In genomic region chrX:14777484-14777883, GRCh38 we compare ENCODE assay signal across 19 cellular contexts.
A peak's percentile ranks its signal among the peaks of the same experiment; 100 is the strongest.
DNase-seq lines count a peak whose midpoint lies in the region; ATAC-seq and TF ChIP-seq lines count a peak whose summit lies in the region.
"Had no signal": no experiment of that assay in that cellular context is flagged by ENCODE, and none has a peak within 500 bp of the region (broad histone marks: within the 10 kb centered on the region; RNA-seq: fewer than 3 reads in every experiment).

No MANE protein-coding gene starts in this region.

- H3K4me1 ChIP-seq in PC-3 (ENCODE audit: insufficient read depth, low read length): peaks cover 4% of the 10 kb centered on the region; the same call in 1 of the 2 replicates
- H3K4me1 ChIP-seq: foreskin keratinocyte, SJSA1 had no signal

- no peak overlapping the region for H2AFZ ChIP-seq in PC-3 (ENCODE audit: low read length)

- POLR2A ChIA-PET in PC-3 (lab: Charles Lee; ENCODE audit: unreplicated experiment): no interaction called here
- POLR2A ChIA-PET in HEK293T (lab: Yijun Ruan, JAX): no interaction called here

- no peak overlapping the region for H3K9ac ChIP-seq in PC-3 (ENCODE audit: low read length)

- no peaks in the 10 kb centered on the region for H3K79me2 ChIP-seq in PC-3 (ENCODE audit: low read length)

- intact Hi-C loops in PC-3 (cut with micrococcal nuclease): no loop called here

- no peaks in the 10 kb centered on the region for H4K20me1 ChIP-seq in PC-3 (ENCODE audit: low read length)

- H3K27me3 ChIP-seq in PC-3 (ENCODE audit: low read length): no peaks in the 10 kb centered on the region
- H3K27me3 ChIP-seq: foreskin keratinocyte, SJSA1, tibial artery had no signal

- DNase-seq in NOMO-1 treated with DMSO at 0.1 percent for 48 hours (lab: John Stamatoyannopoulos, UW; ENCODE audit: unreplicated experiment) (peak; percentile 37), NOMO-1 (lab: John Stamatoyannopoulos, UW; ENCODE audit: unreplicated experiment in 2 of 2) (no peak), PC-3 (peak; percentile 2), fibroblast of gingiva (ENCODE audit: low read depth) (peak; percentile 1), stromal cell of bone marrow (ENCODE audit: low read depth) (peak; percentile 14), HEK293T (ENCODE audit: extremely low spot score) (no peak), GM13977 (ENCODE audit: low spot score) (no peak)
- DNase-seq: DMS153; effector CD4-positive, alpha-beta T cell; NCI-H1105 treated with DMSO at 0.1 percent for 48 hours; right cardiac atrium; stimulated activated naive CD4-positive, alpha-beta T cell; tibial artery had no signal

- no peaks in the 10 kb centered on the region for H3K9me3 ChIP-seq in PC-3 (ENCODE audit: low read length)
- H3K9me3 ChIP-seq: SJSA1, tibial artery had no signal

- no peak overlapping the region for H3K4me3 ChIP-seq in PC-3 (ENCODE audit: low read length)
- H3K4me3 ChIP-seq: SJSA1, tibial artery had no signal

- no peak overlapping the region for H3K27ac ChIP-seq in PC-3 (ENCODE audit: low read length)
- H3K27ac ChIP-seq: 22Rv1, C4-2B, foreskin keratinocyte, SJSA1, tibial artery had no signal

- TF ChIP-seq CTCF in PC-3 (conservative IDR thresholded peaks at IDR 0.05; ENCODE audit: low read depth, low read length) (no peak), GM13977 (IDR thresholded peaks at IDR 0.05; ENCODE audit: extremely low read depth, insufficient read depth, missing control alignments) (no peak)

- CTCF ChIA-PET in PC-3 (lab: Charles Lee) (interaction anchor here (0.5 kb wide), 1 partner anchor 1020 kb away, joined by 6 read pairs; no protein-coding TSS in a partner anchor), HEK293T (lab: Yijun Ruan, JAX) (no interaction called here)

- no peaks in the 10 kb centered on the region for H3K9me2 ChIP-seq in PC-3 (replicated peaks; ENCODE audit: low read length)

- in situ Hi-C loops in GM13977 (cut with MboI; ENCODE audit: low pct_unique_long_range_greater_than_20kb, low sequenced_read_pairs, unreplicated experiment): no loop called here

- H3F3A ChIP-seq in PC-3 (ENCODE audit: low read length, unreplicated experiment): no peaks in the 10 kb centered on the region

- H3K36me3 ChIP-seq in PC-3 (ENCODE audit: low read depth, low read length): no peaks in the 10 kb centered on the region
- H3K36me3 ChIP-seq: SJSA1, tibial artery had no signal

- no peak overlapping the region for H3K4me2 ChIP-seq in PC-3 (ENCODE audit: low read length)

- ATAC-seq in PC-3 (no peak), GM21526 (IDR thresholded peaks at IDR 0.05; ENCODE audit: low FRiP score, unreplicated experiment) (no peak)
- ATAC-seq: activated T-helper 17 cell treated with anti-CD3 and anti-CD28 coated beads, Interleukin-2, amount 50 U/mL, for 72 hours; foreskin keratinocyte; right cardiac atrium had no signal

- no TSS peak for BruUV-seq in PC-3 (replicated peaks; lab: Mats Ljungman, UMichigan)

TF ChIP-seq in HEK293T, 16 proteins besides CTCF, POLR2A, EP300 and RAD21:
- TF ChIP-seq NFRKB (IDR thresholded peaks at IDR 0.05) (no peak), SUZ12 (IDR thresholded peaks at IDR 0.05) (no peak), BHLHE40 (IDR thresholded peaks at IDR 0.05; ENCODE audit: borderline replicate concordance) (no peak), L3MBTL2 (conservative IDR thresholded peaks at IDR 0.05) (no peak), LEF1 (IDR thresholded peaks at IDR 0.05; ENCODE audit: borderline replicate concordance) (no peak), FOXK2 (IDR thresholded peaks at IDR 0.05) (no peak), TARDBP (IDR thresholded peaks at IDR 0.05) (no peak)

Comparison
In these comparisons a context has a peak if more than half of its experiments do, and no peak if none do; other contexts are left out.
1. DNase-seq: peak in NOMO-1 treated with DMSO at 0.1 percent for 48 hours (single experiment), PC-3 (single experiment), fibroblast of gingiva (single experiment) and stromal cell of bone marrow (single experiment); none in NOMO-1 (0 of 2), HEK293T (single experiment) and GM13977 (single experiment).